Comparison of ENCODE assay signal across 18 cellular contexts in genomic region chr5:61318374-61318773, GRCh38.
"Had no signal": no experiment of that assay in that cellular context is flagged by ENCODE, and none has a peak within 500 bp of the region (broad histone marks: within the 10 kb centered on the region; RNA-seq: fewer than 3 reads in every experiment).

No MANE protein-coding gene starts in this region.

- H3K4me1 ChIP-seq: uterus had no signal

- H3K4me3 ChIP-seq: adrenal gland, gastroesophageal sphincter, heart left ventricle, mucosa of descending colon, pancreas, tibial nerve, uterus had no signal

- H3K36me3 ChIP-seq: adrenal gland, gastroesophageal sphincter, heart left ventricle, pancreas, tibial nerve, uterus, WERI-Rb-1 had no signal

- DNase-seq: activated CD4-positive, alpha-beta T cell treated with anti-CD3 and anti-CD28 coated beads for 1 hour; activated gamma-delta T cell treated with Interleukin-2 at 50 U/mL for 16 hours; adrenal gland; heart left ventricle; kidney; mucosa of descending colon; naive thymus-derived CD4-positive, alpha-beta T cell; pancreas; stimulated activated CD8-positive, alpha-beta memory T cell treated with anti-CD3 and anti-CD28 coated beads, Interleukin-4, amount 100 ng/mL, for 48 hours; stimulated activated naive CD4-positive, alpha-beta T cell; substantia nigra; uterus; WERI-Rb-1 had no signal

- H3K27ac ChIP-seq: gastroesophageal sphincter, WERI-Rb-1 had no signal

- H3K27me3 ChIP-seq: adrenal gland, gastroesophageal sphincter, heart left ventricle, pancreas, tibial nerve, uterus had no signal

- H3K9me3 ChIP-seq: adrenal gland, gastroesophageal sphincter, heart left ventricle, mucosa of descending colon, pancreas, tibial nerve, uterus had no signal

- ATAC-seq: activated naive CD4-positive, alpha-beta T cell treated with anti-CD3 and anti-CD28 coated beads, Interleukin-2, amount 50 U/mL, for 72 hours; gastroesophageal sphincter; heart left ventricle; left lobe of liver; mucosa of descending colon; naive thymus-derived CD4-positive, alpha-beta T cell; sciatic nerve had no signal
